In genomic region chr2:151828890-151829324, GRCh38 we compare ENCODE assay signal across 9 cellular contexts. TPM values are rescaled to one million over a fixed set of nuclear protein-coding genes. Genes with fewer than 3 reads are reported as not detected.
DNase-seq lines count a peak whose midpoint lies in the region; ATAC-seq, FAIRE-seq and TF ChIP-seq lines count a peak whose summit lies in the region.
"Had no signal": no experiment of that assay in that cellular context is flagged by ENCODE, and none has a peak within 500 bp of the region (broad histone marks: within the 10 kb centered on the region; RNA-seq: fewer than 3 reads in every experiment).

No MANE protein-coding gene starts in this region.

- no peaks in the 10 kb centered on the region for H3K9me3 Mint-ChIP-seq in T-helper 1 cell treated with Interleukin-12 subunit alpha and Interleukin-12 subunit beta and Interleukin-4 antibody, amounts not matched to agents 30 μg/mL and 1 μg/mL, for 36 hours

- peaks cover 4% of the 10 kb centered on the region for H3K36me3 ChIP-seq in adipocyte (ENCODE audit: control insufficient read depth, insufficient read depth, low read length, severe bottlenecking)
- H3K36me3 ChIP-seq in kidney (ENCODE audit: control insufficient read depth in 1 of 2, insufficient read depth in 2 of 2, low read length in 2 of 2): no peaks in the 10 kb centered on the region
- no peaks in the 10 kb centered on the region for H3K36me3 ChIP-seq in subcutaneous abdominal adipose tissue (ENCODE audit: control insufficient read depth in 5 of 5, insufficient read depth in 5 of 5, low read length in 5 of 5)

- peaks cover 23% of the 10 kb centered on the region for H3K4me1 Mint-ChIP-seq in T-helper 1 cell treated with Interleukin-12 subunit alpha and Interleukin-12 subunit beta and Interleukin-4 antibody, amounts not matched to agents 30 μg/mL and 1 μg/mL, for 36 hours (ENCODE audit: low read depth)

- H3K9me3 ChIP-seq in adipocyte (ENCODE audit: control insufficient read depth, low read length): no peaks in the 10 kb centered on the region
- H3K9me3 ChIP-seq in kidney (ENCODE audit: control insufficient read depth in 1 of 2, low read length in 2 of 2): no peaks in the 10 kb centered on the region
- no peaks in the 10 kb centered on the region for H3K9me3 ChIP-seq in subcutaneous abdominal adipose tissue (ENCODE audit: control insufficient read depth in 5 of 5, low read length in 5 of 5)

- H3K27ac Mint-ChIP-seq in T-helper 1 cell treated with Interleukin-12 subunit alpha and Interleukin-12 subunit beta and Interleukin-4 antibody, amounts not matched to agents 30 μg/mL and 1 μg/mL, for 36 hours: peak overlapping the region; percentile 86

- H3K4me3 ChIP-seq in adipocyte (ENCODE audit: low read length): peak overlapping the region; percentile 97
- H3K4me3 ChIP-seq in kidney (ENCODE audit: low read length in 2 of 2): peak overlapping the region; percentile 89 to 90
- peak overlapping the region; percentile 86 to 97 (median 89) for H3K4me3 ChIP-seq in subcutaneous abdominal adipose tissue (ENCODE audit: low read depth in 1 of 5, low read length in 5 of 5)

- peaks cover 2% of the 10 kb centered on the region for H3K27me3 Mint-ChIP-seq in T-helper 1 cell treated with Interleukin-12 subunit alpha and Interleukin-12 subunit beta and Interleukin-4 antibody, amounts not matched to agents 30 μg/mL and 1 μg/mL, for 36 hours (ENCODE audit: low read depth)

- ATAC-seq in HG02973 (IDR thresholded peaks at IDR 0.05; ENCODE audit: unreplicated experiment): no peak

- no peak for TF ChIP-seq CTCF in kidney (IDR thresholded peaks at IDR 0.05; ENCODE audit: borderline replicate concordance, extremely low read depth, insufficient read depth)

- H3K27me3 ChIP-seq in adipocyte (replicated peaks; ENCODE audit: control insufficient read depth, insufficient read depth, low read length): no peaks in the 10 kb centered on the region
- H3K27me3 ChIP-seq in subcutaneous abdominal adipose tissue (ENCODE audit: control insufficient read depth in 5 of 5, insufficient read depth in 4 of 5, low read length in 5 of 5): no peaks in the 10 kb centered on the region

- no peak for FAIRE-seq in kidney (lab: Jason Lieb, UNC)
- FAIRE-seq: A204.1 had no signal

- peak overlapping the region; percentile 95 for H3K9ac ChIP-seq in adipocyte (ENCODE audit: low read length)
- H3K9ac ChIP-seq in kidney (ENCODE audit: low read length in 2 of 2): peak overlapping the region in 1 of 2 donors; percentile 78
- H3K9ac ChIP-seq in subcutaneous abdominal adipose tissue (ENCODE audit: low read length in 5 of 5): peak overlapping the region in 4 of 5 donors; percentile 50 to 85 (median 69)

- no peak for DNase-seq in T-helper 1 cell
- DNase-seq in adipocyte (ENCODE audit: low read depth): no peak
- DNase-seq in kidney: no peak
- DNase-seq in amniotic stem cell (lab: John Stamatoyannopoulos, UW): no peak
- DNase-seq in kidney glomerular epithelial cell (lab: John Stamatoyannopoulos, UW): no peak

- H3K4me1 ChIP-seq in adipocyte (ENCODE audit: control insufficient read depth, insufficient read depth, low read length): peaks cover 14% of the 10 kb centered on the region
- peaks cover 3% of the 10 kb centered on the region in 2 donors for H3K4me1 ChIP-seq in kidney (ENCODE audit: control insufficient read depth in 1 of 2, insufficient read depth in 1 of 2, low read depth in 1 of 2, low read length in 2 of 2)
- peaks cover 0 to 33% (median 24%) of the 10 kb centered on the region in 5 donors for H3K4me1 ChIP-seq in subcutaneous abdominal adipose tissue (ENCODE audit: control insufficient read depth in 5 of 5, insufficient read depth in 5 of 5, low read length in 5 of 5)

- H3K27ac ChIP-seq in kidney (ENCODE audit: low read depth in 2 of 2, low read length in 2 of 2): peak overlapping the region; percentile 54 to 87
- H3K27ac ChIP-seq in subcutaneous abdominal adipose tissue (ENCODE audit: low read depth, low read length): peak overlapping the region; percentile 66

- H3K4me3 Mint-ChIP-seq in T-helper 1 cell treated with Interleukin-12 subunit alpha and Interleukin-12 subunit beta and Interleukin-4 antibody, amounts not matched to agents 30 μg/mL and 1 μg/mL, for 36 hours: peak overlapping the region; percentile 93

- intact Hi-C loops in kidney (cut with DNase I): no loop called here

- peaks cover 2% of the 10 kb centered on the region for H3K36me3 Mint-ChIP-seq in T-helper 1 cell treated with Interleukin-12 subunit alpha and Interleukin-12 subunit beta and Interleukin-4 antibody, amounts not matched to agents 30 μg/mL and 1 μg/mL, for 36 hours (ENCODE audit: low read depth)

RNA-seq across cellular contexts. Expression of gene ARL5A, which starts 0.7 kb away (rescaled TPM):
- 47.3 TPM for total RNA-seq in kidney
- 18.1 TPM for polyA plus RNA-seq in kidney (ENCODE audit: insufficient read depth, low read depth, low replicate concordance)
